ENCODE assay signal across 21 cellular contexts in the genomic region with DNA sequence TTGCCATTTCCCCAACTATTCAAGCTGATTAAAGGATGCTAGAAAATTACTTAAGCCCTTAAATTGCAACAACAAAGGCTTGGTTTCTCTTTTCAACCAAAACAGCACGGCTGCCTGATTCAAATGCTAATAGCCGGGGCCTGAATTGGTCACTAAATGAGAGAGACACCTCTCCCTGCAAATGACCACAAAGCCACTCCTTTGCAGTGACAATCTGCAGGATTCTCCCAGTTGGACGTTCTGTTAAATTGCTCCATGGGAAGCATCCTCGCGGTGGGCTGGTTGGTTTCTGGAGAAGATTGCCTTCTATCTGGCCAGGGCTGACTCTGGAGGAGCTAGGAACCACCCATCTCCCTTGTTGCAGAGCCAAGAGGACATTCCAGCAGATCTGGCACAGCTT. TPM values are rescaled to one million over a fixed set of nuclear protein-coding genes. Genes with fewer than 3 reads are reported as not detected.
A peak's percentile ranks its signal among the peaks of the same experiment; 100 is the strongest.
DNase-seq lines count a peak whose midpoint lies in the region; ATAC-seq, FAIRE-seq and TF ChIP-seq lines count a peak whose summit lies in the region.
"Had no signal": no experiment of that assay in that cellular context is flagged by ENCODE, and none has a peak within 500 bp of the region (broad histone marks: within the 10 kb centered on the region; RNA-seq: fewer than 3 reads in every experiment).

No MANE protein-coding gene starts in this region.

- POLR2A ChIA-PET in HepG2 (lab: Yijun Ruan, JAX) = no interaction called here

- TF ChIP-seq POLR2A in HepG2 (IDR thresholded peaks at IDR 0.05; ENCODE audit: insufficient read depth in 1 of 2, low read depth in 2 of 2, low read length in 2 of 2) = no peak

- H3K9me3 ChIP-seq in NT2/D1 (ENCODE audit: insufficient read depth, low read length) (no peaks in the 10 kb centered on the region), HepG2 (ENCODE audit: low read length) (no peaks in the 10 kb centered on the region)
- H3K9me3 ChIP-seq: Caco-2 had no signal

- no peak overlapping the region for H3K27ac Mint-ChIP-seq in osteocyte (ENCODE audit: unreplicated experiment)
- H3K27ac Mint-ChIP-seq: CD8-positive, alpha-beta memory T cell; HFFc6 had no signal

- ATAC-seq in GM21528 (IDR thresholded peaks at IDR 0.05; ENCODE audit: low FRiP score, unreplicated experiment) (no peak), HepG2 (no peak)
- ATAC-seq: GM12878 had no signal

- H3K36me3 ChIP-seq in NT2/D1 (ENCODE audit: insufficient read depth, insufficient read length, low read length) (no peaks in the 10 kb centered on the region), HepG2 (replicated peaks in 1 of 2; ENCODE audit: control insufficient read depth in 1 of 2, insufficient read depth in 2 of 2, low read length in 2 of 2) (no peaks in the 10 kb centered on the region)

- no peak for TF ChIP-seq RAD21 in HepG2 (CRISPR knock-in tag; IDR thresholded peaks at IDR 0.05)

- H3K4me1 ChIP-seq in NT2/D1 (ENCODE audit: insufficient read depth, insufficient read length) (peaks cover 11% of the 10 kb centered on the region), HepG2 (ENCODE audit: insufficient read depth, low read length) (no peaks in the 10 kb centered on the region)

- no peak for FAIRE-seq in HepG2 (lab: Jason Lieb, UNC)
- FAIRE-seq: GM12878, GM18507, HTR-8/SVneo had no signal

- no peak for TF ChIP-seq CTCF in fibroblast of the aortic adventitia (IDR thresholded peaks at IDR 0.05; ENCODE audit: insufficient read depth, low read length)
- no peak for TF ChIP-seq CTCF in osteocyte (IDR thresholded peaks at IDR 0.05)
- TF ChIP-seq CTCF in HepG2 (CRISPR knock-in tag; IDR thresholded peaks at IDR 0.05) = no peak

- no peak for TF ChIP-seq EP300 in HepG2 (IDR thresholded peaks at IDR 0.05; ENCODE audit: low read depth in 2 of 2, low read length in 2 of 2)
- no peak for TF ChIP-seq EP300 in HepG2 (CRISPR knock-in tag; IDR thresholded peaks at IDR 0.05; ENCODE audit: borderline replicate concordance)

- H3K4me2 ChIP-seq in HepG2 (ENCODE audit: low read depth, low read length) = no peak overlapping the region

- intact Hi-C loops in HepG2 (cut with micrococcal nuclease; ENCODE audit: unreplicated experiment) = no loop called here

- H3K27me3 Mint-ChIP-seq in osteocyte (ENCODE audit: unreplicated experiment) = peaks cover 11% of the 10 kb centered on the region

- no peaks in the 10 kb centered on the region for H4K20me1 ChIP-seq in HepG2 (ENCODE audit: insufficient read depth, low read length)

- no peaks in the 10 kb centered on the region for H3K79me2 ChIP-seq in HepG2 (ENCODE audit: insufficient read depth, low read length)

- CTCF ChIA-PET in HepG2 (lab: Yijun Ruan, JAX; ENCODE audit: low intra/inter-chr PET ratio, low total read pairs) = no interaction called here

- H3K4me3 ChIP-seq in NT2/D1 (ENCODE audit: insufficient read length, low read depth) (no peak overlapping the region), fibroblast of the aortic adventitia (ENCODE audit: low read depth, low read length) (no peak overlapping the region), HepG2 (replicated peaks in 1 of 3; ENCODE audit: insufficient read depth in 1 of 3, low read depth in 2 of 3, low read length in 3 of 3) (no peak overlapping the region)
- H3K4me3 ChIP-seq: GM12878 had no signal

- H3K9ac ChIP-seq in NT2/D1 (ENCODE audit: insufficient read length, low read depth) (no peak overlapping the region), HepG2 (ENCODE audit: insufficient read depth, low read depth, low read length) (no peak overlapping the region)

- no peak overlapping the region for H3K27ac ChIP-seq in HepG2 (ENCODE audit: extremely low read length, insufficient read depth, low read length)
- H3K27ac ChIP-seq: 22Rv1 had no signal

- no peaks in the 10 kb centered on the region for H3K9me3 Mint-ChIP-seq in osteocyte (ENCODE audit: unreplicated experiment)
- H3K9me3 Mint-ChIP-seq: CD8-positive, alpha-beta memory T cell had no signal

- no peak overlapping the region for H2AFZ ChIP-seq in HepG2 (ENCODE audit: low read length)

- no peaks in the 10 kb centered on the region for H3K36me3 Mint-ChIP-seq in osteocyte (ENCODE audit: unreplicated experiment)
- H3K36me3 Mint-ChIP-seq: CD8-positive, alpha-beta memory T cell had no signal

- no peak overlapping the region for H3K4me3 Mint-ChIP-seq in osteocyte (ENCODE audit: unreplicated experiment)
- H3K4me3 Mint-ChIP-seq: CD8-positive, alpha-beta memory T cell; HFFc6 had no signal

- in situ Hi-C loops in HepG2 (cut with HindIII; ENCODE audit: extremely low pct_ligation_motif_present, low pct_unique_long_range_greater_than_20kb) = no loop called here

- H3K27me3 ChIP-seq in NT2/D1 (ENCODE audit: insufficient read depth, insufficient read length) (peaks cover 12% of the 10 kb centered on the region), HepG2 (ENCODE audit: control insufficient read depth in 1 of 2, insufficient read depth in 2 of 2, low read length in 2 of 2) (peaks cover 2 to 65% of the 10 kb centered on the region in 2 experiments; a peak in 4 of 5 replicates)

- peak; percentile 13 for DNase-seq in NCI-H748 (lab: John Stamatoyannopoulos, UW; ENCODE audit: unreplicated experiment)
- no peak for DNase-seq in NCI-H748 treated with DMSO at 0.1 percent for 48 hours (lab: John Stamatoyannopoulos, UW)
- peak; percentile 18 for DNase-seq in NT2/D1 (ENCODE audit: low read depth, low spot score)
- DNase-seq in fibroblast of the aortic adventitia (ENCODE audit: low read depth) = peak; percentile 14
- peak; percentile 53 for DNase-seq in osteocyte (ENCODE audit: extremely low spot score, unreplicated experiment)
- DNase-seq in HepG2 (ENCODE audit: low spot score) = no peak
- no peak for DNase-seq in NCI-H2081 (lab: John Stamatoyannopoulos, UW)
- DNase-seq: Caco-2; CD8-positive, alpha-beta memory T cell; GOT3; HCEC 1CT; HFFc6 had no signal

- WGBS in HepG2 (ENCODE audit: low lambda C conversion rate) = 15% methylated on average over 5 of the region's 5 CpGs

- no TSS peak for BruUV-seq in HepG2 (replicated peaks; lab: Mats Ljungman, UMichigan)

- no peaks in the 10 kb centered on the region for H3K4me1 Mint-ChIP-seq in osteocyte (ENCODE audit: unreplicated experiment)
- H3K4me1 Mint-ChIP-seq: CD8-positive, alpha-beta memory T cell had no signal

TF ChIP-seq in HepG2, 621 proteins besides CTCF, POLR2A, EP300 and RAD21:
- TF ChIP-seq MED1 (CRISPR knock-in tag; IDR thresholded peaks at IDR 0.05) (no peak), ZNF256 (CRISPR knock-in tag; conservative IDR thresholded peaks at IDR 0.05) (no peak), HOXA3 (CRISPR knock-in tag; IDR thresholded peaks at IDR 0.05) (no peak), ZSCAN22 (CRISPR knock-in tag; IDR thresholded peaks at IDR 0.05) (no peak), FOSL2 (CRISPR knock-in tag; IDR thresholded peaks at IDR 0.05) (no peak)
- TF ChIP-seq, protein P1, sequence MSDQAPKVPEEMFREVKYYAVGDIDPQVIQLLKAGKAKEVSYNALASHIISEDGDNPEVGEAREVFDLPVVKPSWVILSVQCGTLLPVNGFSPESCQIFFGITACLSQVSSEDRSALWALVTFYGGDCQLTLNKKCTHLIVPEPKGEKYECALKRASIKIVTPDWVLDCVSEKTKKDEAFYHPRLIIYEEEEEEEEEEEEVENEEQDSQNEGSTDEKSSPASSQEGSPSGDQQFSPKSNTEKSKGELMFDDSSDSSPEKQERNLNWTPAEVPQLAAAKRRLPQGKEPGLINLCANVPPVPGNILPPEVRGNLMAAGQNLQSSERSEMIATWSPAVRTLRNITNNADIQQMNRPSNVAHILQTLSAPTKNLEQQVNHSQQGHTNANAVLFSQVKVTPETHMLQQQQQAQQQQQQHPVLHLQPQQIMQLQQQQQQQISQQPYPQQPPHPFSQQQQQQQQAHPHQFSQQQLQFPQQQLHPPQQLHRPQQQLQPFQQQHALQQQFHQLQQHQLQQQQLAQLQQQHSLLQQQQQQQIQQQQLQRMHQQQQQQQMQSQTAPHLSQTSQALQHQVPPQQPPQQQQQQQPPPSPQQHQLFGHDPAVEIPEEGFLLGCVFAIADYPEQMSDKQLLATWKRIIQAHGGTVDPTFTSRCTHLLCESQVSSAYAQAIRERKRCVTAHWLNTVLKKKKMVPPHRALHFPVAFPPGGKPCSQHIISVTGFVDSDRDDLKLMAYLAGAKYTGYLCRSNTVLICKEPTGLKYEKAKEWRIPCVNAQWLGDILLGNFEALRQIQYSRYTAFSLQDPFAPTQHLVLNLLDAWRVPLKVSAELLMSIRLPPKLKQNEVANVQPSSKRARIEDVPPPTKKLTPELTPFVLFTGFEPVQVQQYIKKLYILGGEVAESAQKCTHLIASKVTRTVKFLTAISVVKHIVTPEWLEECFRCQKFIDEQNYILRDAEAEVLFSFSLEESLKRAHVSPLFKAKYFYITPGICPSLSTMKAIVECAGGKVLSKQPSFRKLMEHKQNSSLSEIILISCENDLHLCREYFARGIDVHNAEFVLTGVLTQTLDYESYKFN (CRISPR knock-in tag; conservative IDR thresholded peaks at IDR 0.05) = no peak
TF ChIP-seq in HepG2: peak in this region for 0.

RNA-seq across cellular contexts. Expression of gene TBXT, which starts 29.7 kb away (rescaled TPM):
- total RNA-seq in fibroblast of the aortic adventitia (ENCODE audit: low replicate concordance) = not detected in 2 replicates
- total RNA-seq in osteocyte = not detected in 2 replicates
- not detected in 2 replicates for total RNA-seq in HepG2 (2016; rRNA removed; fragmentation: Illumina TruSeq; extraction: Trizol)
- total RNA-seq in HepG2 (2016; cell fraction: cytosol; rRNA removed; fragmentation: Illumina TruSeq; extraction: Trizol; ENCODE audit: low read depth) = not detected in 2 replicates
- not detected in 2 replicates for total RNA-seq in HepG2 (2016; cell fraction: insoluble cytoplasmic fraction; rRNA removed; fragmentation: Illumina TruSeq; extraction: Trizol)
- not detected in 2 replicates for total RNA-seq in HepG2 (2016; cell fraction: membrane; rRNA removed; fragmentation: Illumina TruSeq; extraction: Trizol)
- total RNA-seq in HepG2 (2016; cell fraction: nucleus; rRNA removed; fragmentation: Illumina TruSeq; extraction: Trizol) = not detected in 2 replicates
- not detected in 2 replicates for polyA plus RNA-seq in HepG2 (2011; rRNA removed)
- not detected in 2 replicates for polyA plus RNA-seq in HepG2 (2011; cell fraction: cytosol; rRNA removed)
- polyA plus RNA-seq in HepG2 (2011; cell fraction: nucleus; rRNA removed) = not detected in 2 replicates
- not detected in 2 replicates for polyA plus RNA-seq in HepG2 (2012)
- polyA plus RNA-seq in HepG2 (2016; cell fraction: cytosol; fragmentation: Illumina TruSeq; extraction: Trizol; ENCODE audit: low read depth) = not detected in 2 replicates
- polyA plus RNA-seq in HepG2 (2016; cell fraction: insoluble cytoplasmic fraction; fragmentation: Illumina TruSeq; extraction: Trizol; ENCODE audit: low read depth) = not detected in 2 replicates
- polyA plus RNA-seq in HepG2 (2016; cell fraction: membrane; fragmentation: Illumina TruSeq; extraction: Trizol; ENCODE audit: low read depth) = not detected in 2 replicates
- polyA plus RNA-seq in HepG2 (2016; cell fraction: nucleus; fragmentation: Illumina TruSeq; extraction: Trizol; ENCODE audit: insufficient read depth, low read depth) = not detected in 2 replicates
- not detected in 2 replicates for polyA minus RNA-seq in HepG2 (2011; rRNA and poly(A)+ RNA removed; ENCODE audit: low replicate concordance)
- polyA minus RNA-seq in HepG2 (2011; cell fraction: cytosol; rRNA and poly(A)+ RNA removed) = not detected in 2 replicates
- polyA minus RNA-seq in HepG2 (2011; cell fraction: nucleus; rRNA and poly(A)+ RNA removed) = not detected in 2 replicates
- total RNA-seq: A673; Caco-2; CD8-positive, alpha-beta memory T cell; Daoy; G401; GM12878; HFFc6 had no signal
- polyA plus RNA-seq: BJ; CD8-positive, alpha-beta memory T cell had no signal

Comparison
In these comparisons a context has a peak if more than half of its experiments do, and no peak if none do; other contexts are left out.
1. DNase-seq: peak in NCI-H748 (single experiment), NT2/D1 (single experiment), fibroblast of the aortic adventitia (single experiment) and osteocyte (single experiment); none in NCI-H748 treated with DMSO at 0.1 percent for 48 hours (single experiment), HepG2 (single experiment) and NCI-H2081 (0 of 2).